13 cellular contexts compared by ENCODE assay signal in genomic region chr6:148525453-148525852, GRCh38.
DNase-seq lines count a peak whose midpoint lies in the region; ATAC-seq and TF ChIP-seq lines count a peak whose summit lies in the region.
"Had no signal": no experiment of that assay in that cellular context is flagged by ENCODE, and none has a peak within 500 bp of the region (broad histone marks: within the 10 kb centered on the region; RNA-seq: fewer than 3 reads in every experiment).

No MANE protein-coding gene starts in this region.

- H3K4me2 ChIP-seq in GM23248 (ENCODE audit: unreplicated experiment): peak overlapping the region; percentile 92

- 10 to 16% methylated on average over 4 of the region's 4 CpGs for WGBS in GM23248 (ENCODE audit: low coverage in 1 of 2, low lambda C conversion rate in 2 of 2, missing lambda C conversion rate in 2 of 2), 2 experiments

- H3K27ac ChIP-seq in GM23248 (peak overlapping the region; percentile 100), gastrocnemius medialis (peak overlapping the region in 3 of 4 donors; percentile 24 to 53 (median 50))

- H3K27me3 ChIP-seq in GM23248 (replicated peaks; ENCODE audit: insufficient read depth) (no peaks in the 10 kb centered on the region), gastrocnemius medialis (no peaks in the 10 kb centered on the region)
- H3K27me3 ChIP-seq: right lobe of liver had no signal

- ATAC-seq in SK-N-SH treated with all-trans-retinoic acid at 6 μM for 48 hours: peak; percentile 49
- no peak for ATAC-seq in gastrocnemius medialis
- ATAC-seq in GM21825 (IDR thresholded peaks at IDR 0.05; ENCODE audit: unreplicated experiment): no peak
- ATAC-seq in HG02678 (IDR thresholded peaks at IDR 0.05; ENCODE audit: unreplicated experiment): no peak
- ATAC-seq in HG03095 (IDR thresholded peaks at IDR 0.05; ENCODE audit: unreplicated experiment): no peak
- ATAC-seq: right lobe of liver had no signal

- TF ChIP-seq CTCF in gastrocnemius medialis (IDR thresholded peaks at IDR 0.05 in 4 of 5, conservative IDR thresholded peaks at IDR 0.05 in 1 of 5) (no peak), GM10266 (IDR thresholded peaks at IDR 0.05; ENCODE audit: control insufficient read depth, insufficient read depth, low read depth, missing control alignments) (no peak)

- in situ Hi-C loops in GM23248 (cut with MboI): no loop called here
- in situ Hi-C loops in gastrocnemius medialis (cut with MboI; ENCODE audit: low sequenced_read_pairs in 4 of 4): no loop called here

- no peak for TF ChIP-seq POLR2A in gastrocnemius medialis (IDR thresholded peaks at IDR 0.05)

- intact Hi-C loops in gastrocnemius medialis (cut with DNase I; ENCODE audit: low total_unique reads): loop anchor here (10.0 kb wide), 1 partner anchor 51 kb away; no protein-coding TSS in a partner anchor

- DNase-seq in GM23248 (peak; percentile 91), fibroblast of gingiva (ENCODE audit: low read depth) (peak; percentile 63), gastrocnemius medialis (no peak), GM10266 (ENCODE audit: extremely low spot score) (no peak)
- DNase-seq: activated naive CD4-positive, alpha-beta T cell treated with anti-CD3 and anti-CD28 coated beads for 36 hours; DMS79 treated with DMSO at 0.1 percent for 48 hours; NK-92 treated with Interleukin-12 subunit alpha and Interleukin-12 subunit beta, amount 100 ng/mL, for 24 hours; right lobe of liver; stimulated activated CD8-positive, alpha-beta memory T cell treated with anti-CD3 and anti-CD28 coated beads, Interleukin-4, amount 100 ng/mL, for 48 hours had no signal

- peak overlapping the region; percentile 64; the same call in 1 of the 2 replicates for H3K4me3 ChIP-seq in GM23248
- H3K4me3 ChIP-seq in gastrocnemius medialis: no peak overlapping the region
- H3K4me3 ChIP-seq: right lobe of liver had no signal

- H3K9me2 ChIP-seq in GM23248 (ENCODE audit: insufficient read depth): no peaks in the 10 kb centered on the region

- peaks cover 89% of the 10 kb centered on the region for H3F3A ChIP-seq in GM23248 (ENCODE audit: insufficient read depth)

- no peak overlapping the region for H2AFZ ChIP-seq in GM23248

- no peaks in the 10 kb centered on the region for H3K9me3 ChIP-seq in GM23248 (ENCODE audit: low read depth)
- H3K9me3 ChIP-seq in gastrocnemius medialis: no peaks in the 10 kb centered on the region
- H3K9me3 ChIP-seq: right lobe of liver had no signal

- H4K20me1 ChIP-seq in GM23248 (ENCODE audit: insufficient read depth): no peaks in the 10 kb centered on the region

- H3K79me2 ChIP-seq in GM23248 (ENCODE audit: insufficient read depth): peaks cover 46% of the 10 kb centered on the region

- peaks cover 52% of the 10 kb centered on the region for H3K36me3 ChIP-seq in GM23248 (ENCODE audit: low read depth)
- H3K36me3 ChIP-seq in gastrocnemius medialis: peaks cover 0 to 11% of the 10 kb centered on the region in 2 donors

- peak overlapping the region; percentile 93 for H3K9ac ChIP-seq in GM23248

- peaks cover 79% of the 10 kb centered on the region for H3K4me1 ChIP-seq in GM23248 (ENCODE audit: insufficient read depth)
- H3K4me1 ChIP-seq in gastrocnemius medialis: peaks cover 15 to 26% of the 10 kb centered on the region in 2 donors

TF ChIP-seq in SK-N-SH treated with all-trans-retinoic acid at 6 μM for 48 hours, 23 proteins besides CTCF, POLR2A, EP300 and RAD21:
- TF ChIP-seq TCF4 (CRISPR knock-in tag; IDR thresholded peaks at IDR 0.05; ENCODE audit: borderline replicate concordance) (no peak), TOX (CRISPR knock-in tag; IDR thresholded peaks at IDR 0.05; ENCODE audit: borderline replicate concordance) (no peak)

Comparison
In these comparisons a context has a peak if more than half of its experiments do, and no peak if none do; other contexts are left out.
1. DNase-seq: peak in GM23248 (single experiment) and fibroblast of gingiva (single experiment); none in gastrocnemius medialis (0 of 2) and GM10266 (single experiment).